22 cellular contexts compared by ENCODE assay signal in the genomic region with DNA sequence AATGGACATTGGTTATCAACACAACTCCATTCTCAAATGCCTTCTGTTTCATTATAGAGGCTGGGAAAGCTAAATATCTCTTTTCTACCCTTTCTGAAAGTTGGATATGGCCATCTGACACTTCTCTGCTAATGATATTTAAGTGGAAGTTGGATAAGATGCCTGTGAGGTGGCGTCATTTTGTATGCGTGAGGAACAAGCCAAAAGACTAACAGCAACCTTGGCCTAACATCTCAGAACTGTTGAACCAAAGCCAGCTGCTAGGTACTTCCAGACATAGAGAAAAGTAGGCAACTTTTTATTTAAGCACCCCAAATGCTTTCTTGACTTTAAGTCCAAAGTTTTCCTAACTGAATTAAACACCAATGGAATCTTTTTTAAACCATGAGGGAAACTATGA.
"Had no signal": no experiment of that assay in that cellular context is flagged by ENCODE, and none has a peak within 500 bp of the region (broad histone marks: within the 10 kb centered on the region; RNA-seq: fewer than 3 reads in every experiment).

No MANE protein-coding gene starts in this region.

- H3K9me3 ChIP-seq: neutrophil, psoas muscle, right lobe of liver, tibial nerve, upper lobe of right lung, vagina had no signal

- H3K27ac ChIP-seq: coronary artery, heart left ventricle, neutrophil, psoas muscle, right lobe of liver, spleen, tibial nerve, upper lobe of right lung, vagina had no signal

- H3K4me3 ChIP-seq: coronary artery, heart left ventricle, psoas muscle, right lobe of liver, spleen, tibial nerve, upper lobe of right lung, vagina had no signal

- H3K36me3 ChIP-seq: heart left ventricle, neutrophil, right lobe of liver, spleen, tibial nerve, upper lobe of right lung, vagina had no signal

- DNase-seq: effector CD4-positive, alpha-beta T cell; endodermal cell; foreskin melanocyte; heart left ventricle; hippocampal formation; kidney glomerular epithelial cell; naive thymus-derived CD4-positive, alpha-beta T cell; psoas muscle; retina; right lobe of liver; spleen; stimulated activated CD4-positive, alpha-beta T cell treated with anti-CD3 and anti-CD28 coated beads, Interleukin-15, amount 100 ng/mL, for 24 hours; stimulated activated CD4-positive, alpha-beta T cell treated with anti-CD3 and anti-CD28 coated beads, Interleukin-1b, Interleukin-23, amount 100 ng/mL, for 48 hours; stimulated activated CD4-positive, alpha-beta T cell treated with anti-CD3 and anti-CD28 coated beads, Interleukin-4, amount 100 ng/mL, for 24 hours; upper lobe of right lung had no signal

- H3K4me1 ChIP-seq: heart left ventricle, psoas muscle, spleen, tibial nerve, upper lobe of right lung, vagina had no signal

- H3K27me3 ChIP-seq: heart left ventricle, neutrophil, right lobe of liver, spleen, tibial nerve, upper lobe of right lung, vagina had no signal

- ATAC-seq: heart left ventricle; naive thymus-derived CD4-positive, alpha-beta T cell; psoas muscle; right lobe of liver; stimulated activated memory B cell treated with anti-CD40 and anti-IgM and Interleukin-4, amounts not matched to agents 10 μg/mL and 1 μg/mL and 100 μg/mL, for 72 hours; upper lobe of right lung had no signal

- FAIRE-seq: endothelial cell of umbilical vein, islet of Langerhans had no signal
